In genomic region chr5:63743096-63743798, GRCh38 we compare ENCODE assay signal across 20 cellular contexts.
"Had no signal": no experiment of that assay in that cellular context is flagged by ENCODE, and none has a peak within 500 bp of the region (broad histone marks: within the 10 kb centered on the region; RNA-seq: fewer than 3 reads in every experiment).

No MANE protein-coding gene starts in this region.

- H3K9ac ChIP-seq: parathyroid adenoma had no signal

- H2AFZ ChIP-seq: parathyroid adenoma had no signal

- FAIRE-seq: TTC549 had no signal

- H3K36me3 ChIP-seq: esophagus muscularis mucosa, lower lobe of right lung, sigmoid colon, stomach, upper lobe of left lung had no signal

- H3K27ac ChIP-seq: esophagus muscularis mucosa, lower lobe of right lung, parathyroid adenoma, sigmoid colon, stomach, testis, upper lobe of left lung had no signal

- H3K4me1 ChIP-seq: esophagus muscularis mucosa, lower lobe of right lung, parathyroid adenoma, sigmoid colon, stomach, testis, upper lobe of left lung had no signal

- DNase-seq: activated CD4-positive, alpha-beta memory T cell treated with anti-CD3 and anti-CD28 coated beads for 36 hours; activated CD4-positive, alpha-beta T cell treated with anti-CD3 and anti-CD28 coated beads for 36 hours; activated T-cell treated with anti-CD3 and anti-CD28 coated beads for 4 hours; effector CD4-positive, alpha-beta T cell; glutamatergic neuron; hypothalamus; islet precursor cell; left colon; lower lobe of right lung; sigmoid colon; stimulated activated CD4-positive, alpha-beta T cell treated with anti-CD3 and anti-CD28 coated beads, Interleukin-4, amount 100 ng/mL, for 24 hours; stomach; testis; upper lobe of left lung had no signal

- ATAC-seq: activated CD4-positive, alpha-beta T cell treated with anti-CD3 and anti-CD28 coated beads for 36 hours; left colon; lower lobe of right lung; natural killer cell treated with Interleukin-12 subunit alpha and Interleukin-12 subunit beta and Interleukin-15 and Interleukin-18, amount 100 ng/mL, for 72 hours; stimulated activated effector memory CD8-positive, alpha-beta T cell treated with anti-CD3 and anti-CD28 coated beads, Interleukin-12 subunit alpha, Interleukin-12 subunit beta, amount 100 ng/mL, for 72 hours; WTC11 had no signal

- H3K4me3 ChIP-seq: esophagus muscularis mucosa, lower lobe of right lung, sigmoid colon, stomach, testis, upper lobe of left lung had no signal

- H3K27me3 ChIP-seq: esophagus muscularis mucosa, sigmoid colon, stomach, testis, upper lobe of left lung had no signal

- H3K9me3 ChIP-seq: esophagus muscularis mucosa, lower lobe of right lung, testis had no signal
